11 cellular contexts compared by ENCODE assay signal in the genomic region with DNA sequence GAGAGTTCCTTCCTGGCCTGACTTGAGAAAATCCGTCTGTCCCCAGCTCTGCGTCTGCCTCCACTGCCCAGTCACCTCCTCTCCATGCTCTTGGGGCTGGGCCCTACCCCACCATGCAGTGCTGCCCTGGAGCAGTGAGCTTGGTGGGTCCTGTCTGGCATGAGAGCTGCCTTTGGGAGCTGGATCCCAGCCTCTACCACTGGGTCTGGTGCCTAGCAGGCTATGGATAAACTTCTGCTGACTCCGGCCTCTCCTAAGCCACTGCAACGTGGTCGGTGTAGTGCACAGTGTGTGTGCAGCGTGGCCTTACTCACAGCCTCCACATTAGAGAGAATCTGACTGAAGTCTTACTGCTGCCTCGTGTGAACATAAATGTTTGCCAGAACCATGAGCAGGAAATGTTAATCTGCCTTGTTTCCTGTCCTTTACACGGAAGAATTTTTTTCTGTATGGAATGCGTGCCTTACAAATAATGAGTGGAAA. TPM values are rescaled to one million over a fixed set of nuclear protein-coding genes. Genes with fewer than 3 reads are reported as not detected.
A peak's percentile ranks its signal among the peaks of the same experiment; 100 is the strongest.
DNase-seq lines count a peak whose midpoint lies in the region; ATAC-seq, FAIRE-seq and TF ChIP-seq lines count a peak whose summit lies in the region.
"Had no signal": no experiment of that assay in that cellular context is flagged by ENCODE, and none has a peak within 500 bp of the region (broad histone marks: within the 10 kb centered on the region; RNA-seq: fewer than 3 reads in every experiment).

No MANE protein-coding gene starts in this region.

- no peak overlapping the region for H2AFZ ChIP-seq in GM12878 (ENCODE audit: control insufficient read depth, low read depth, low read length)

- H3K4me3 ChIP-seq in GM12878 (no peak overlapping the region), lung (no peak overlapping the region), upper lobe of left lung (no peak overlapping the region)

- in situ Hi-C loops in GM12878 (cut with MboI): no loop called here

- intact Hi-C loops in Right ventricle myocardium inferior (cut with DNase I): loop anchor here (2.0 kb wide), 1 partner anchor 15 kb away; no protein-coding TSS in a partner anchor
- intact Hi-C loops in cardiac septum (cut with DNase I): no loop called here
- intact Hi-C loops in GM12878 (cut with micrococcal nuclease; ENCODE audit: unreplicated experiment): no loop called here

- no peaks in the 10 kb centered on the region for H3K9me3 ChIP-seq in GM12878 (replicated peaks; ENCODE audit: control insufficient read depth, insufficient read depth, low read length)
- no peaks in the 10 kb centered on the region for H3K9me3 ChIP-seq in lung (ENCODE audit: control insufficient read depth in 2 of 2, insufficient read depth in 1 of 2, low read length in 1 of 2)
- no peaks in the 10 kb centered on the region for H3K9me3 ChIP-seq in upper lobe of left lung

- no peaks in the 10 kb centered on the region for H4K20me1 ChIP-seq in GM12878 (ENCODE audit: control insufficient read depth, insufficient read depth)

- no peaks in the 10 kb centered on the region for H3K79me2 ChIP-seq in GM12878 (ENCODE audit: control insufficient read depth, insufficient read depth, low read length)

- TF ChIP-seq POLR2A in GM12878 (IDR thresholded peaks at IDR 0.05; ENCODE audit: low read depth, low read length) (peak; percentile 30; the same call in 1 of the 2 replicates), upper lobe of left lung (IDR thresholded peaks at IDR 0.05) (no peak)

- no peak overlapping the region for H3K4me2 ChIP-seq in GM12878 (ENCODE audit: control insufficient read depth, insufficient read depth)

- TF ChIP-seq EP300 in GM12878 (IDR thresholded peaks at IDR 0.05; ENCODE audit: borderline replicate concordance in 1 of 2, control insufficient read depth in 1 of 2, low read depth in 2 of 2, low read length in 2 of 2) (no peak), upper lobe of left lung (IDR thresholded peaks at IDR 0.05) (peak in 1 of 4 donors; percentile 57)

- TF ChIP-seq CTCF in GM12878 (IDR thresholded peaks at IDR 0.05 in 2 of 3, conservative IDR thresholded peaks at IDR 0.05 in 1 of 3; ENCODE audit: control insufficient read depth in 2 of 3, extremely low read depth in 1 of 3, insufficient read depth in 1 of 3, low read depth in 3 of 3, low read length in 3 of 3): no peak
- no peak for TF ChIP-seq CTCF in lung (IDR thresholded peaks at IDR 0.05; ENCODE audit: control extremely low read depth, extremely low read depth)
- no peak for TF ChIP-seq CTCF in upper lobe of left lung (IDR thresholded peaks at IDR 0.05)

- no TSS peak for BruUV-seq in GM12878 (replicated peaks; lab: Mats Ljungman, UMichigan)

- POLR2A ChIA-PET in GM12878 (lab: Charles Lee): interaction anchor here (0.6 kb wide), 1 partner anchor 18 kb away, joined by 4 read pairs; no protein-coding TSS in a partner anchor

- no peak overlapping the region for H3K27ac ChIP-seq in GM12878 (ENCODE audit: control insufficient read depth, insufficient read depth)
- H3K27ac ChIP-seq in lung (ENCODE audit: low read depth in 1 of 2, low read length in 1 of 2): peak overlapping the region in 1 of 2 donors; percentile 81
- peak overlapping the region; percentile 62 to 76 (median 73) for H3K27ac ChIP-seq in upper lobe of left lung

- FAIRE-seq in GM12878 (lab: Jason Lieb, UNC): no peak

- RAD21 ChIA-PET in GM12878 (lab: Charles Lee; ENCODE audit: unreplicated experiment): no interaction called here

- no peak overlapping the region for H3K9ac ChIP-seq in GM12878 (ENCODE audit: control insufficient read depth, insufficient read depth, low read length)

- peak; percentile 65 for ATAC-seq in Right ventricle myocardium inferior
- no peak for ATAC-seq in GM12878
- peak; percentile 34 for ATAC-seq in lung (ENCODE audit: insufficient read depth, low FRiP score)
- no peak for ATAC-seq in upper lobe of left lung (ENCODE audit: low FRiP score in 2 of 2)

- H3K36me3 ChIP-seq in GM12878 (ENCODE audit: control insufficient read depth in 2 of 2, insufficient read depth in 2 of 2, low read length in 1 of 2): peaks cover 18 to 58% of the 10 kb centered on the region in 2 experiments
- peaks cover 2 to 17% of the 10 kb centered on the region in 2 donors for H3K36me3 ChIP-seq in lung (ENCODE audit: control insufficient read depth in 2 of 2, insufficient read depth in 2 of 2, low read length in 2 of 2)
- H3K36me3 ChIP-seq in upper lobe of left lung: peaks cover 3 to 50% (median 36%) of the 10 kb centered on the region in 4 donors

- no peaks in the 10 kb centered on the region for H3K27me3 ChIP-seq in GM12878 (replicated peaks in 1 of 2; ENCODE audit: control insufficient read depth in 2 of 2, insufficient read depth in 2 of 2, low read length in 1 of 2)
- no peaks in the 10 kb centered on the region for H3K27me3 ChIP-seq in lung (ENCODE audit: control insufficient read depth, insufficient read depth)
- no peaks in the 10 kb centered on the region for H3K27me3 ChIP-seq in upper lobe of left lung

- H3K4me1 ChIP-seq in GM12878 (ENCODE audit: control insufficient read depth, insufficient read depth, low read length) (no peaks in the 10 kb centered on the region), lung (ENCODE audit: control insufficient read depth in 2 of 2, insufficient read depth in 2 of 2, low read length in 2 of 2) (peaks cover 0 to 2% of the 10 kb centered on the region in 2 donors), upper lobe of left lung (peaks cover 15 to 27% (median 22%) of the 10 kb centered on the region in 4 donors)

- CTCF ChIA-PET in GM12878 (lab: Yijun Ruan, JAX): interaction anchor here (0.6 to 1.9 kb wide), 5 partner anchors 14 to 127 kb away, joined by 3 to 9 read pairs (median 3); no protein-coding TSS in a partner anchor

- no peak for DNase-seq in Right ventricle myocardium inferior (ENCODE audit: missing footprints)
- no peak for DNase-seq in cardiac septum (ENCODE audit: low spot score)
- no peak for DNase-seq in GM12878 (ENCODE audit: low read depth, low spot score)
- no peak for DNase-seq in lung (ENCODE audit: low spot score)
- no peak for DNase-seq in upper lobe of left lung
- no peak for DNase-seq in NCI-H2107 treated with DMSO at 0.1 percent for 48 hours (lab: John Stamatoyannopoulos, UW; ENCODE audit: unreplicated experiment)
- no peak for DNase-seq in hypothalamus (lab: John Stamatoyannopoulos, UW)
- no peak for DNase-seq in NCI-H187 (lab: John Stamatoyannopoulos, UW)
- DNase-seq: cerebellar nuclear complex, mesendoderm had no signal

- SMC1A ChIA-PET in GM12878 (lab: Charles Lee; ENCODE audit: uncharacterized antibody, unreplicated experiment): interaction anchor here (0.7 to 2.2 kb wide), 4 partner anchors 10 to 76 kb away, joined by 4 to 14 read pairs (median 6); no protein-coding TSS in a partner anchor

- WGBS in GM12878 (ENCODE audit: insufficient coverage, insufficient replicate concordance, low lambda C conversion rate, missing lambda C conversion rate): 77% methylated on average over 9 of the region's 9 CpGs
- 44% methylated on average over 9 of the region's 9 CpGs for WGBS in lung, 2 donors
- WGBS in upper lobe of left lung, 2 donors: 39 to 42% methylated on average over 6 to 9 of the region's 9 CpGs

- TF ChIP-seq RAD21 in GM12878 (IDR thresholded peaks at IDR 0.05; ENCODE audit: insufficient read depth, low read depth, low read length): no peak

TF ChIP-seq in GM12878, 131 proteins besides CTCF, POLR2A, EP300 and RAD21 (continues in another document):
- no peak for TF ChIP-seq JUNB (IDR thresholded peaks at IDR 0.05)

RNA-seq across cellular contexts. Expression of gene HTT, which starts 47.6 kb away (rescaled TPM):
- total RNA-seq in Right ventricle myocardium inferior (24.2 TPM), cardiac septum (35.1 TPM), GM12878 (2014; rRNA removed) (46.5 and 47.3 TPM in 2 replicates), GM12878 (2014; rRNA removed; fragmentation: Illumina TruSeq; extraction: Trizol) (61.4 and 62.0 TPM in 2 replicates), GM12878 (2021) (108 and 112 TPM in 2 replicates), lung (100 to 1,000 TPM in 1 of 2 donors, 10 to 100 TPM in 1; 70.6 to 109 TPM), upper lobe of left lung (100 to 1,000 TPM in 2 of 6 donors, 10 to 100 TPM in 4; 55.4 to 170 (median 81.5) TPM)
- total RNA-seq in GM12878 (2013; cell fraction: nucleolus; rRNA removed): 480 and 510 TPM in 2 replicates
- 28.8 TPM for polyA plus RNA-seq in GM12878 (2011; ENCODE audit: low read depth)
- polyA plus RNA-seq in GM12878 (2011; rRNA removed) (37.7 and 37.9 TPM in 2 replicates), GM12878 (2014; fragmentation: Illumina TruSeq; extraction: Trizol) (113 and 203 TPM in 2 replicates), GM12878 (2014; fragmentation: Nextera tagmentation; extraction: Ambion mirVana) (1 to 10 TPM; 3.3 to 3.6 TPM), GM12878 (2014; rRNA removed) (51.0 and 55.2 TPM in 2 replicates), GM12878 (2016; fragmentation: Nextera tagmentation; extraction: Ambion mirVana) (10 to 100 TPM; 19.4 to 39.2 TPM), lung (10 to 100 TPM; 17.0 to 26.3 TPM)
- 45.3 and 49.6 TPM in 2 replicates for polyA plus RNA-seq in GM12878 (2011; cell fraction: cytosol; rRNA removed)
- polyA plus RNA-seq in GM12878 (2011; cell fraction: nucleus; rRNA removed): 117 and 129 TPM in 2 replicates
- 60.4 and 62.6 TPM in 2 replicates for polyA plus RNA-seq in GM12878 (2012)
- polyA minus RNA-seq in GM12878 (2011; rRNA and poly(A)+ RNA removed): 206 and 215 TPM in 2 replicates
- 62.9 and 84.7 TPM in 2 replicates for polyA minus RNA-seq in GM12878 (2011; cell fraction: cytosol; rRNA and poly(A)+ RNA removed)
- 129 and 214 TPM in 2 replicates for polyA minus RNA-seq in GM12878 (2011; cell fraction: nucleus; rRNA and poly(A)+ RNA removed)

RNA-seq across cellular contexts. Expression of gene HTT-AS, which starts 47.8 kb away (rescaled TPM):
- total RNA-seq in Right ventricle myocardium inferior: not detected
- total RNA-seq in cardiac septum: not detected
- not detected in 2 replicates for total RNA-seq in GM12878 (2013; cell fraction: nucleolus; rRNA removed)
- not detected in 2 replicates for total RNA-seq in GM12878 (2014; rRNA removed)
- total RNA-seq in GM12878 (2014; rRNA removed; fragmentation: Illumina TruSeq; extraction: Trizol): not detected in 2 replicates
- total RNA-seq in GM12878 (2021): not detected in 2 replicates
- polyA plus RNA-seq in GM12878 (2011; ENCODE audit: low read depth): not detected
- polyA plus RNA-seq in GM12878 (2011; rRNA removed): not detected in 2 replicates
- not detected in 2 replicates for polyA plus RNA-seq in GM12878 (2011; cell fraction: cytosol; rRNA removed)
- polyA plus RNA-seq in GM12878 (2011; cell fraction: nucleus; rRNA removed): not detected in 2 replicates
- not detected in 2 replicates for polyA plus RNA-seq in GM12878 (2012)
- polyA plus RNA-seq in GM12878 (2014; fragmentation: Illumina TruSeq; extraction: Trizol): not detected in 2 replicates
- polyA plus RNA-seq in GM12878 (2014; fragmentation: Nextera tagmentation; extraction: Ambion mirVana): not detected
- polyA plus RNA-seq in GM12878 (2014; rRNA removed): not detected in 2 replicates
- polyA plus RNA-seq in GM12878 (2016; fragmentation: Nextera tagmentation; extraction: Ambion mirVana): not detected
- not detected in 2 replicates for polyA minus RNA-seq in GM12878 (2011; rRNA and poly(A)+ RNA removed)
- polyA minus RNA-seq in GM12878 (2011; cell fraction: cytosol; rRNA and poly(A)+ RNA removed): not detected in 2 replicates
- polyA minus RNA-seq in GM12878 (2011; cell fraction: nucleus; rRNA and poly(A)+ RNA removed): not detected in 2 replicates
- total RNA-seq in lung: not detected
- not detected for polyA plus RNA-seq in lung
- not detected for total RNA-seq in upper lobe of left lung
- polyA plus RNA-seq: CD14-positive monocyte had no signal

Comparison
In these comparisons a context has a peak if more than half of its experiments do, and no peak if none do; other contexts are left out.
1. ATAC-seq: peak in Right ventricle myocardium inferior (single experiment) and lung (single experiment); none in GM12878 (single experiment) and upper lobe of left lung (0 of 2).